In the genomic region with DNA sequence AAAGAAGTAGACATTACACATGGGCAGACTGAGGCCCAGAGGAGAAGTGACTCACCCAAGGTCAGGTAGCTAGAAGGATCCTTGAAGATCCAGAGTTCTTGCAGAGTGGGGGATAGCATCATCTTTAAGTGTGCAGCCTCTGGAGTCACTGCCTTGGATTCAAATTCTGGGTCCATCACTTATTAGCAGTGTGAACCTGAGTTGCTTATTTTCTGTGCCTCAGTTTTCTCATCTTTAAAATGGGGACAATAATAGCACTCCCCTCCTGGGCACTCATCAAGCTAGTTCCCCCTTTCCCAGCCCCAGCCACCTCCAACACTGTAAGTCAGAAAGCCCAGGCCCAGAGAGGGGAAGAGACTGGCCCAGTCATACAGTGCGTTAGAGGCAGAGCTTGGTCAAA, we compare ENCODE assay signal across 17 cellular contexts.
DNase-seq lines count a peak whose midpoint lies in the region; ATAC-seq, FAIRE-seq and TF ChIP-seq lines count a peak whose summit lies in the region.
"Had no signal": no experiment of that assay in that cellular context is flagged by ENCODE, and none has a peak within 500 bp of the region (broad histone marks: within the 10 kb centered on the region; RNA-seq: fewer than 3 reads in every experiment).

No MANE protein-coding gene starts in this region.

- no peaks in the 10 kb centered on the region for H3K9me3 ChIP-seq in K562 (replicated peaks; ENCODE audit: control insufficient read depth, insufficient read depth, low read depth, low read length)
- H3K9me3 ChIP-seq in endodermal cell (ENCODE audit: control insufficient read depth, low read length), result no peaks in the 10 kb centered on the region
- H3K9me3 ChIP-seq in spleen, result no peaks in the 10 kb centered on the region
- H3K9me3 ChIP-seq: BLaER1 had no signal

- H3K4me1 Mint-ChIP-seq in GM23338 (peaks cover 39% of the 10 kb centered on the region), endodermal cell (no peaks in the 10 kb centered on the region)
- H3K4me1 Mint-ChIP-seq in stimulated activated memory B cell treated with anti-CD40 and anti-IgM and Interleukin-4, amounts not matched to agents 10 μg/mL and 1 μg/mL and 100 μg/mL, for 72 hours, result no peaks in the 10 kb centered on the region
- H3K4me1 Mint-ChIP-seq: CD14-positive monocyte; CD4-positive, alpha-beta memory T cell had no signal

- TF ChIP-seq EP300 in K562 (IDR thresholded peaks at IDR 0.05; ENCODE audit: low read length), result no peak

- FAIRE-seq in K562 (lab: Jason Lieb, UNC), result no peak
- FAIRE-seq: GM12892, GM18507 had no signal

- H3K36me3 ChIP-seq in GM23338 (ENCODE audit: insufficient read depth) (no peaks in the 10 kb centered on the region), K562 (ENCODE audit: control insufficient read depth, insufficient read depth, low read length) (no peaks in the 10 kb centered on the region), endodermal cell (ENCODE audit: control insufficient read depth, insufficient read depth, low read length) (no peaks in the 10 kb centered on the region), spleen (no peaks in the 10 kb centered on the region)
- H3K36me3 ChIP-seq: BLaER1 had no signal

- POLR2A ChIA-PET in K562 (lab: Yijun Ruan, JAX), result no interaction called here

- DNase-seq in GM23338 (ENCODE audit: low spot score) (no peak), K562 (ENCODE audit: extremely low read depth in 1 of 4, low spot score in 3 of 4) (no peak), endodermal cell (peak; percentile 28), spleen (peak; percentile 20), activated gamma-delta T cell (lab: John Stamatoyannopoulos, UW) (no peak)
- DNase-seq in stimulated activated CD4-positive, alpha-beta T cell treated with anti-CD3 and anti-CD28 coated beads, Interleukin-12 subunit alpha, Interleukin-12 subunit beta, amount 100 ng/mL, for 4 hours, result no peak
- DNase-seq: 8988T; CD4-positive, alpha-beta memory T cell; DMS153; GDM1; GOT3; H9 had no signal

- peaks cover 8% of the 10 kb centered on the region for H3K27me3 Mint-ChIP-seq in GM23338 (ENCODE audit: insufficient read depth, low read depth, poor library complexity)
- H3K27me3 Mint-ChIP-seq in endodermal cell (ENCODE audit: insufficient read depth), result peaks cover 20% of the 10 kb centered on the region
- H3K27me3 Mint-ChIP-seq in stimulated activated memory B cell treated with anti-CD40 and anti-IgM and Interleukin-4, amounts not matched to agents 10 μg/mL and 1 μg/mL and 100 μg/mL, for 72 hours, result peaks cover 30% of the 10 kb centered on the region

- BruUV-seq in K562 (replicated peaks; lab: Mats Ljungman, UMichigan), result no TSS peak

- no peak overlapping the region for H3K9ac ChIP-seq in K562 (ENCODE audit: insufficient read depth in 1 of 2, low read depth in 2 of 2, low read length in 2 of 2)
- H3K9ac ChIP-seq in endodermal cell (ENCODE audit: extremely low read depth, low read length, poor library complexity, severe bottlenecking), result no peak overlapping the region
- H3K9ac ChIP-seq: BLaER1 had no signal

- H4K20me1 ChIP-seq in GM23338 (replicated peaks; ENCODE audit: insufficient read depth) (no peaks in the 10 kb centered on the region), K562 (replicated peaks; ENCODE audit: control insufficient read depth, insufficient read depth, low read length) (0 out of 2 replicates have a peak, but pooled peaks cover 3% of the 10 kb centered on the region)
- H4K20me1 ChIP-seq: BLaER1 had no signal

- CTCF ChIA-PET in K562 (lab: Yijun Ruan, JAX; ENCODE audit: low intra/inter-chr PET ratio), result no interaction called here

- H3K36me3 Mint-ChIP-seq in GM23338 (ENCODE audit: low read depth) (no peaks in the 10 kb centered on the region), endodermal cell (ENCODE audit: low read depth) (no peaks in the 10 kb centered on the region)
- H3K36me3 Mint-ChIP-seq in stimulated activated memory B cell treated with anti-CD40 and anti-IgM and Interleukin-4, amounts not matched to agents 10 μg/mL and 1 μg/mL and 100 μg/mL, for 72 hours, result no peaks in the 10 kb centered on the region
- H3K36me3 Mint-ChIP-seq: CD14-positive monocyte; CD4-positive, alpha-beta memory T cell had no signal

- TF ChIP-seq POLR2A in K562 (conservative IDR thresholded peaks at IDR 0.05), result no peak
- TF ChIP-seq POLR2A in spleen (IDR thresholded peaks at IDR 0.05), result no peak

- H3K27ac ChIP-seq in GM23338 (ENCODE audit: low read depth) (no peak overlapping the region), K562 (ENCODE audit: extremely low read depth, low read depth, low read length) (no peak overlapping the region), endodermal cell (ENCODE audit: low read depth, low read length) (no peak overlapping the region), spleen (no peak overlapping the region)
- H3K27ac ChIP-seq: BLaER1 had no signal

- TF ChIP-seq RAD21 in K562 (CRISPR knock-in tag; conservative IDR thresholded peaks at IDR 0.05 in 1 of 2, IDR thresholded peaks at IDR 0.05 in 1 of 2), result no peak

- TF ChIP-seq CTCF in GM23338 (conservative IDR thresholded peaks at IDR 0.05; ENCODE audit: low read depth in 2 of 2) (no peak), K562 (IDR thresholded peaks at IDR 0.05 in 2 of 3, conservative IDR thresholded peaks at IDR 0.05 in 1 of 3; ENCODE audit: insufficient read depth in 2 of 3, low read depth in 1 of 3, low read length in 3 of 3) (no peak), endodermal cell (conservative IDR thresholded peaks at IDR 0.05) (no peak), spleen (IDR thresholded peaks at IDR 0.05 in 8 of 11, conservative IDR thresholded peaks at IDR 0.05 in 3 of 11) (no peak)

- no peaks in the 10 kb centered on the region for H3F3A ChIP-seq in GM23338 (replicated peaks; ENCODE audit: low read depth)

- H3K9me2 ChIP-seq in GM23338 (ENCODE audit: insufficient read depth), result no peaks in the 10 kb centered on the region

- WGBS in K562 (ENCODE audit: insufficient coverage, low coverage, missing lambda C conversion rate), result 0% methylated on average over 1 of the region's 1 CpG
- 73 to 100% methylated on average over 1 of the region's 1 CpG for WGBS in endodermal cell (ENCODE audit: insufficient coverage in 1 of 2, insufficient read length in 1 of 2), 2 experiments
- 58 to 86% (median 70%) methylated on average over 1 of the region's 1 CpG for WGBS in spleen, 5 donors

- no peak overlapping the region for H2AFZ ChIP-seq in GM23338
- H2AFZ ChIP-seq in K562 (ENCODE audit: low read depth, low read length), result no peak overlapping the region

- H3K27ac Mint-ChIP-seq in GM23338 (no peak overlapping the region), endodermal cell (no peak overlapping the region)
- no peak overlapping the region for H3K27ac Mint-ChIP-seq in stimulated activated memory B cell treated with anti-CD40 and anti-IgM and Interleukin-4, amounts not matched to agents 10 μg/mL and 1 μg/mL and 100 μg/mL, for 72 hours
- H3K27ac Mint-ChIP-seq: CD4-positive, alpha-beta memory T cell had no signal

- no peak for ATAC-seq in GM23338
- no peak for ATAC-seq in K562
- ATAC-seq in stimulated activated memory B cell treated with anti-CD40 and anti-IgM and Interleukin-4, amounts not matched to agents 10 μg/mL and 1 μg/mL and 100 μg/mL, for 72 hours, result no peak

- H3K4me3 ChIP-seq in GM23338 (no peak overlapping the region), K562 (no peak overlapping the region), endodermal cell (ENCODE audit: low read length) (no peak overlapping the region), spleen (no peak overlapping the region)
- H3K4me3 ChIP-seq: BLaER1 had no signal

- H3K4me2 ChIP-seq in GM23338 (peak overlapping the region; percentile 68), K562 (ENCODE audit: insufficient read depth, low read length) (no peak overlapping the region)
- H3K4me2 ChIP-seq: BLaER1 had no signal

- H3K4me3 Mint-ChIP-seq in GM23338, result no peak overlapping the region
- H3K4me3 Mint-ChIP-seq in endodermal cell, result no peak overlapping the region
- H3K4me3 Mint-ChIP-seq in stimulated activated memory B cell treated with anti-CD40 and anti-IgM and Interleukin-4, amounts not matched to agents 10 μg/mL and 1 μg/mL and 100 μg/mL, for 72 hours, result no peak overlapping the region
- H3K4me3 Mint-ChIP-seq: CD14-positive monocyte; CD4-positive, alpha-beta memory T cell had no signal

- peaks cover 13% of the 10 kb centered on the region; the same call in 1 of the 2 replicates for H3K4me1 ChIP-seq in GM23338 (ENCODE audit: insufficient read depth)
- H3K4me1 ChIP-seq in K562 (replicated peaks in 1 of 2; ENCODE audit: control insufficient read depth in 2 of 2, insufficient read depth in 2 of 2, low read length in 2 of 2), result peaks cover 0 to 6% of the 10 kb centered on the region in 2 experiments; a peak in 1 of 5 replicates
- H3K4me1 ChIP-seq in endodermal cell (ENCODE audit: control insufficient read depth, insufficient read depth, low read length), result no peaks in the 10 kb centered on the region
- H3K4me1 ChIP-seq in spleen, result no peaks in the 10 kb centered on the region
- H3K4me1 ChIP-seq: BLaER1 had no signal

- intact Hi-C loops in K562 (cut with micrococcal nuclease), result no loop called here
- intact Hi-C loops in spleen (cut with DNase I; ENCODE audit: low total_unique reads), result no loop called here

- in situ Hi-C loops in K562 (cut with MboI), result no loop called here

- H3K9me1 ChIP-seq in K562 (ENCODE audit: control insufficient read depth, insufficient read depth, low read length), result no peaks in the 10 kb centered on the region

- H3K79me2 ChIP-seq in GM23338 (replicated peaks; ENCODE audit: insufficient read depth), result no peaks in the 10 kb centered on the region
- H3K79me2 ChIP-seq in K562 (ENCODE audit: control insufficient read depth, insufficient read depth, low read length), result no peaks in the 10 kb centered on the region

- H3K27me3 ChIP-seq in GM23338 (ENCODE audit: insufficient read depth) (no peaks in the 10 kb centered on the region), K562 (ENCODE audit: control insufficient read depth in 2 of 2, insufficient read depth in 2 of 2, low read length in 2 of 2) (peaks cover 0 to 12% of the 10 kb centered on the region in 2 experiments; a peak in 1 of 5 replicates), endodermal cell (ENCODE audit: control insufficient read depth, insufficient read depth, low read length, poor library complexity, severe bottlenecking) (no peaks in the 10 kb centered on the region), spleen (replicated peaks in 1 of 7) (peaks cover 0 to 35% (median 8%) of the 10 kb centered on the region in 7 donors)

- H3K9me3 Mint-ChIP-seq in GM23338 (no peaks in the 10 kb centered on the region; the same call in 2 of the 3 replicates), endodermal cell (peaks cover 60% of the 10 kb centered on the region)
- no peaks in the 10 kb centered on the region for H3K9me3 Mint-ChIP-seq in stimulated activated memory B cell treated with anti-CD40 and anti-IgM and Interleukin-4, amounts not matched to agents 10 μg/mL and 1 μg/mL and 100 μg/mL, for 72 hours
- H3K9me3 Mint-ChIP-seq: CD4-positive, alpha-beta memory T cell had no signal

TF ChIP-seq in GM23338, 12 proteins besides CTCF, POLR2A, EP300 and RAD21 (continues in another document):
- no peak for TF ChIP-seq ZNF331 (CRISPR knock-in tag; IDR thresholded peaks at IDR 0.05; ENCODE audit: low read depth)
- TF ChIP-seq EZH2 (IDR thresholded peaks at IDR 0.05; ENCODE audit: low read depth, unreplicated experiment), result no peak

TF ChIP-seq in K562, 482 proteins besides CTCF, POLR2A, EP300 and RAD21 (continues in another document):
- TF ChIP-seq ZC3H11A (IDR thresholded peaks at IDR 0.05; ENCODE audit: low read depth, low read length) (no peak), ZNF431 (CRISPR knock-in tag; IDR thresholded peaks at IDR 0.05) (no peak), NFRKB (IDR thresholded peaks at IDR 0.05; ENCODE audit: low read depth) (no peak)

Comparison
In these comparisons a context has a peak if more than half of its experiments do, and no peak if none do; other contexts are left out.
1. DNase-seq: peak in endodermal cell (single experiment) and spleen (single experiment); none in GM23338 (single experiment), K562 (0 of 4), stimulated activated CD4-positive, alpha-beta T cell treated with anti-CD3 and anti-CD28 coated beads, Interleukin-12 subunit alpha, Interleukin-12 subunit beta, amount 100 ng/mL, for 4 hours (single experiment) and activated gamma-delta T cell (single experiment).